8 cellular contexts compared by ENCODE assay signal in the genomic region with DNA sequence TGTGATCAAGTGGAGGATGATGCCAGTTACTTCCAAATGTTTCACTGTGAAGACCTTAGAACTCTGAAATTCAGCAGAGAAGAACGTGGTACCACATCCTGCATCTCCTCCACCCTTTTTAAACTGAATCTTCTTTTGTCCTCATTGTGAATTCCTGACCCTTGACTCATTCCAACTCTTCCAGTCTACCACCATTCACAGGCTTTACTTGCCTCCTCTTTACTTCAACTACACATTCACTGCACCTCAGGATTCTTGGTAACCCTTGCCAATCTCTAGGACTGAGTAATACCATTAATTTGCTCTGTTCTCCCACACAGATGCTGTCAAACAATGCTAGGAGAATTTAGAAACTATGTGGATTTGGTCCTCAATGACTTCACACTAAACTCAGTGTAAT. TPM values are rescaled to one million over a fixed set of nuclear protein-coding genes. Genes with fewer than 3 reads are reported as not detected.
A peak's percentile ranks its signal among the peaks of the same experiment; 100 is the strongest.
DNase-seq lines count a peak whose midpoint lies in the region; ATAC-seq and TF ChIP-seq lines count a peak whose summit lies in the region.
"Had no signal": no experiment of that assay in that cellular context is flagged by ENCODE, and none has a peak within 500 bp of the region (broad histone marks: within the 10 kb centered on the region; RNA-seq: fewer than 3 reads in every experiment).

No MANE protein-coding gene starts in this region.

- H3K27me3 ChIP-seq in trophoblast cell (ENCODE audit: insufficient read depth, low read length): no peaks in the 10 kb centered on the region

- no peak overlapping the region for H4K8ac ChIP-seq in trophoblast cell (ENCODE audit: low read depth, low read length)

- no peak overlapping the region for H3K27ac ChIP-seq in trophoblast cell (ENCODE audit: low read depth, low read length)

- no peak for TF ChIP-seq CTCF in epithelial cell of proximal tubule (conservative IDR thresholded peaks at IDR 0.05; ENCODE audit: low read depth, low read length)

- no peak overlapping the region for H2BK120ac ChIP-seq in trophoblast cell (ENCODE audit: insufficient read depth, low read length, poor library complexity)

- H3K14ac ChIP-seq in trophoblast cell (ENCODE audit: low read length): no peak overlapping the region

- H3K4me3 ChIP-seq in epithelial cell of proximal tubule (ENCODE audit: low read depth, low read length) (no peak overlapping the region), trophoblast cell (ENCODE audit: low read depth, low read length) (no peak overlapping the region)

- no peaks in the 10 kb centered on the region for H3K79me1 ChIP-seq in trophoblast cell (ENCODE audit: low read length)

- WGBS in trophoblast cell (ENCODE audit: extremely low coverage, insufficient coverage, insufficient read length): no CpG with 5 or more reads among the region's 1 CpG

- H4K91ac ChIP-seq in trophoblast cell (ENCODE audit: low read depth, low read length): no peak overlapping the region

- no peaks in the 10 kb centered on the region for H3K9me3 ChIP-seq in trophoblast cell (ENCODE audit: insufficient read depth, low read depth, low read length)

- no peak overlapping the region for H2AK5ac ChIP-seq in trophoblast cell (ENCODE audit: low read length)

- H3K36me3 ChIP-seq in trophoblast cell (ENCODE audit: control insufficient read depth in 1 of 2, insufficient read depth in 2 of 2, low read length in 2 of 2): no peaks in the 10 kb centered on the region

- H3K23ac ChIP-seq in trophoblast cell (ENCODE audit: low read length): no peak overlapping the region

- no peaks in the 10 kb centered on the region for H3K4me1 ChIP-seq in trophoblast cell (ENCODE audit: control insufficient read depth in 1 of 2, insufficient read depth in 2 of 2, low read length in 2 of 2)

- DNase-seq in GM04504 (ENCODE audit: low read depth) (peak; percentile 91), RKO (ENCODE audit: low spot score) (peak; percentile 42), epithelial cell of proximal tubule (ENCODE audit: low read depth) (peak; percentile 76), trophoblast cell (peak; percentile 14 to 71), GM19240 (ENCODE audit: insufficient read length, low spot score) (no peak)
- DNase-seq: NCI-H1930 had no signal

- H2AFZ ChIP-seq in trophoblast cell (ENCODE audit: insufficient read depth, low read length, poor library complexity): no peak overlapping the region

- peak overlapping the region; percentile 12 for H3K4ac ChIP-seq in trophoblast cell (ENCODE audit: low read depth, low read length)

- no peak overlapping the region for H3K4me2 ChIP-seq in trophoblast cell (ENCODE audit: low read length)

- no peak overlapping the region for H4K12ac ChIP-seq in trophoblast cell (ENCODE audit: low read depth, low read length)

- peaks cover 2% of the 10 kb centered on the region for H3K79me2 ChIP-seq in trophoblast cell (ENCODE audit: control insufficient read depth, insufficient read depth, low read length, poor library complexity)

- H3K9ac ChIP-seq in trophoblast cell (ENCODE audit: low read length): no peak overlapping the region

- no peak overlapping the region for H2BK12ac ChIP-seq in trophoblast cell (ENCODE audit: low read length)

- H3K18ac ChIP-seq in trophoblast cell (ENCODE audit: low read length): no peak overlapping the region

- ATAC-seq in GM19452 (IDR thresholded peaks at IDR 0.05; ENCODE audit: unreplicated experiment) (no peak), GM21423 (IDR thresholded peaks at IDR 0.05; ENCODE audit: unreplicated experiment) (no peak)

- no peak overlapping the region for H2BK5ac ChIP-seq in trophoblast cell (ENCODE audit: low read depth, low read length, poor library complexity)

RNA-seq across cellular contexts. Expression of a gene that starts 37.3 kb away (rescaled TPM):
- 35.5 and 66.0 TPM in 2 replicates for total RNA-seq in epithelial cell of proximal tubule
- 142 and 152 TPM in 2 replicates for polyA plus RNA-seq in trophoblast cell (2013)
